Comparison of ENCODE assay signal across 8 cellular contexts in the genomic region with DNA sequence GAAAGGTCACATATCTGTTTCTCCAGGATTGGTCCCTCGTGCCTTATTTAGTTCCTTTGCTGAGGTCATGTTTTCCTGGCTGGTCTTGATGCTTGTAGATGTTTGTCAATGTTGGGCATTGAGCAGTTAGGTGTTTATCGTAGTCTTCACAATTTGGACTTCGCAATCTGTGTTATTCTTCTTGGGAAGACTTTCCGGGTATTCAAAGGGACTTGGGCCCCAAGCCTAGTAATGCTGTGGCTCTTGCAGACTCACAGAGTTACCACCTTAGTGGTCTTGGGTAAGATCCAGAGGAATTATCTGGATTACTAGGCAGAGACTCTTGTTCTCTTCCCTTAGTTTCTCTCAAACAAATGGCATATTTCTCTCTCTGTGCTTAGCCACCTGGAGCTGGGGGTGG.
"Had no signal": no experiment of that assay in that cellular context is flagged by ENCODE, and none has a peak within 500 bp of the region (broad histone marks: within the 10 kb centered on the region; RNA-seq: fewer than 3 reads in every experiment).

No MANE protein-coding gene starts in this region.

- DNase-seq: GDM1, GF-D8 had no signal

- FAIRE-seq: G401.6, GM12878, GM12891, GM12892, GM18507, GM19239 had no signal

- H3K4me3 ChIP-seq: GM12878 had no signal

- ATAC-seq: GM12878 had no signal
